8 cellular contexts compared by ENCODE assay signal in genomic region chr12:132887513-132888341, GRCh38. TPM values are rescaled to one million over a fixed set of nuclear protein-coding genes. Genes with fewer than 3 reads are reported as not detected.
DNase-seq lines count a peak whose midpoint lies in the region; ATAC-seq, FAIRE-seq and TF ChIP-seq lines count a peak whose summit lies in the region.

TSS of gene CHFR (minus strand) at chr12:132887605. CDS start at chr12:132887328, 277 bp downstream.

- H2AFZ ChIP-seq in trophoblast cell (ENCODE audit: insufficient read depth, low read length, poor library complexity), result peak within 1 kb of the TSS; percentile 99

- H3K9me3 ChIP-seq in heart left ventricle (no peaks in the 10 kb centered on the region), trophoblast cell (ENCODE audit: insufficient read depth, low read depth, low read length) (peaks cover 4% of the 10 kb centered on the region), tibial nerve (peaks cover 0 to 8% (median 0%) of the 10 kb centered on the region in 4 donors)

- H3K79me2 ChIP-seq in trophoblast cell (ENCODE audit: control insufficient read depth, insufficient read depth, low read length, poor library complexity), result peaks cover 9% of the 10 kb centered on the region

- H3K36me3 ChIP-seq in heart left ventricle, result peaks cover 0 to 18% (median 8%) of the 10 kb centered on the region in 9 donors
- peaks cover 10 to 13% of the 10 kb centered on the region in 2 experiments for H3K36me3 ChIP-seq in trophoblast cell (ENCODE audit: control insufficient read depth in 1 of 2, insufficient read depth in 2 of 2, low read length in 2 of 2)
- H3K36me3 ChIP-seq in tibial nerve, result peaks cover 0 to 32% (median 0%) of the 10 kb centered on the region in 3 donors

- POLR2A ChIA-PET in HEK293T (lab: Yijun Ruan, JAX), result interaction anchor here (0.7 to 1.0 kb wide), 3 partner anchors 21 to 192 kb away, joined by 3 to 6 read pairs (median 3); partner anchors contain the start of gene ZNF26

- peak within 1 kb of the TSS; percentile 70 for H2BK120ac ChIP-seq in trophoblast cell (ENCODE audit: insufficient read depth, low read length, poor library complexity)

- peak; percentile 99 to 100 (median 100) for ATAC-seq in heart left ventricle

- H2AK5ac ChIP-seq in trophoblast cell (ENCODE audit: low read length), result peak within 1 kb of the TSS; percentile 89

- H3K14ac ChIP-seq in trophoblast cell (ENCODE audit: low read length), result peak within 1 kb of the TSS; percentile 99

- H3K4me3 ChIP-seq in heart left ventricle (peak within 1 kb of the TSS; percentile 69 to 98 (median 90)), trophoblast cell (ENCODE audit: low read depth, low read length) (peak within 1 kb of the TSS; percentile 95), tibial nerve (peak within 1 kb of the TSS; percentile 49 to 93 (median 78))

- peak within 1 kb of the TSS; percentile 92 for H3K9ac ChIP-seq in trophoblast cell (ENCODE audit: low read length)

- H2BK12ac ChIP-seq in trophoblast cell (ENCODE audit: low read length), result no peak within 1 kb of the TSS

- H3K4me2 ChIP-seq in trophoblast cell (ENCODE audit: low read length), result peak within 1 kb of the TSS; percentile 87

- peak; percentile 71 to 88 for TF ChIP-seq EP300 in tibial nerve (IDR thresholded peaks at IDR 0.05)

- H3K18ac ChIP-seq in trophoblast cell (ENCODE audit: low read length), result peak within 1 kb of the TSS; percentile 98

- WGBS in heart left ventricle, 4 donors, result 1 to 5% (median 1%) methylated on average over 43 to 83 of the region's 83 CpGs
- no CpG with 5 or more reads among the region's 83 CpGs for WGBS in trophoblast cell (ENCODE audit: extremely low coverage, insufficient coverage, insufficient read length)
- 1% methylated on average over 37 to 55 of the region's 83 CpGs for WGBS in tibial nerve, 2 donors

- H4K8ac ChIP-seq in trophoblast cell (ENCODE audit: low read depth, low read length), result peak within 1 kb of the TSS; percentile 100

- H3K27ac ChIP-seq in heart left ventricle (peak within 1 kb of the TSS; percentile 80 to 100 (median 96)), trophoblast cell (ENCODE audit: low read depth, low read length) (peak within 1 kb of the TSS; percentile 92), tibial nerve (peak within 1 kb of the TSS; percentile 58 to 98 (median 94))

- peak within 1 kb of the TSS; percentile 98 for H4K91ac ChIP-seq in trophoblast cell (ENCODE audit: low read depth, low read length)

- intact Hi-C loops in T-helper 1 cell treated with Interleukin-12 subunit alpha and Interleukin-12 subunit beta and Interleukin-4 antibody, amounts not matched to agents 30 ng/mL and 1 ng/mL, for 36 hours (cut with micrococcal nuclease), result loop anchor here (1.0 to 2.0 kb wide), 13 partner anchors 15 to 294 kb away; partner anchors contain the start of genes PGAM5, POLE, PXMP2 and ZNF10
- intact Hi-C loops in heart left ventricle (cut with DNase I), result loop anchor here in 4 of 10 donors (2.0 to 10.0 kb wide), 5 partner anchors 21 to 123 kb away; partner anchors contain the start of genes ANKLE2 (in 2 of the 4) and GOLGA3 (in 2 of the 4)

- H3K79me1 ChIP-seq in trophoblast cell (ENCODE audit: low read length), result peaks cover 8% of the 10 kb centered on the region

- H2BK5ac ChIP-seq in trophoblast cell (ENCODE audit: low read depth, low read length, poor library complexity), result peak within 1 kb of the TSS; percentile 94

- TF ChIP-seq POLR2A in heart left ventricle (IDR thresholded peaks at IDR 0.05) (peak in 1 of 2 donors; percentile 62), tibial nerve (IDR thresholded peaks at IDR 0.05) (peak; percentile 32 to 45)

- H3K23ac ChIP-seq in trophoblast cell (ENCODE audit: low read length), result no peak within 1 kb of the TSS

- DNase-seq in HEK293T (ENCODE audit: extremely low spot score) (peak; percentile 97), NCI-H1105 (lab: John Stamatoyannopoulos, UW) (peak; percentile 81), amniotic epithelial cell (ENCODE audit: low read depth) (peak; percentile 97), heart left ventricle (peak; percentile 97 to 99 (median 98)), trophoblast cell (peak; percentile 99), tibial nerve (ENCODE audit: low spot score in 2 of 2) (peak; percentile 89 to 91)

- CTCF ChIA-PET in HEK293T (lab: Yijun Ruan, JAX), result no interaction called here

- H3K4ac ChIP-seq in trophoblast cell (ENCODE audit: low read depth, low read length), result peak within 1 kb of the TSS; percentile 97

- H3K27me3 ChIP-seq in heart left ventricle (no peaks in the 10 kb centered on the region), trophoblast cell (ENCODE audit: insufficient read depth, low read length) (no peaks in the 10 kb centered on the region), tibial nerve (no peaks in the 10 kb centered on the region)

- peak; percentile 89 for FAIRE-seq in G401.6 (lab: Jason Lieb, UNC)

- H4K12ac ChIP-seq in trophoblast cell (ENCODE audit: low read depth, low read length), result peak within 1 kb of the TSS; percentile 100

- H3K4me1 ChIP-seq in heart left ventricle (peaks cover 0 to 24% (median 6%) of the 10 kb centered on the region in 12 donors), trophoblast cell (ENCODE audit: control insufficient read depth in 1 of 2, insufficient read depth in 2 of 2, low read length in 2 of 2) (peaks cover 0 to 3% of the 10 kb centered on the region in 2 experiments), tibial nerve (peaks cover 0 to 18% (median 4%) of the 10 kb centered on the region in 4 donors)

- TF ChIP-seq CTCF in heart left ventricle (IDR thresholded peaks at IDR 0.05) (no peak), tibial nerve (IDR thresholded peaks at IDR 0.05) (peak in 1 of 5 experiments; percentile 35)

TF ChIP-seq in HEK293T, 16 proteins besides CTCF, POLR2A, EP300 and RAD21:
- TF ChIP-seq ELF4 (IDR thresholded peaks at IDR 0.05) (peak; percentile 88), CTBP1 (IDR thresholded peaks at IDR 0.05; ENCODE audit: borderline replicate concordance) (no peak), HDGF (IDR thresholded peaks at IDR 0.05; ENCODE audit: borderline replicate concordance) (no peak), FOXM1 (IDR thresholded peaks at IDR 0.05; ENCODE audit: borderline replicate concordance) (no peak), LEF1 (IDR thresholded peaks at IDR 0.05; ENCODE audit: borderline replicate concordance) (no peak), FOXK2 (IDR thresholded peaks at IDR 0.05) (no peak), SP1 (IDR thresholded peaks at IDR 0.05) (no peak), L3MBTL2 (conservative IDR thresholded peaks at IDR 0.05) (peak; percentile 96), SUZ12 (IDR thresholded peaks at IDR 0.05) (no peak), PKNOX1 (IDR thresholded peaks at IDR 0.05) (peak; percentile 81), ARNT (IDR thresholded peaks at IDR 0.05) (no peak)

RNA-seq across cellular contexts. Expression of gene CHFR, which starts in this region (rescaled TPM):
- total RNA-seq in T-helper 1 cell treated with Interleukin-12 subunit alpha and Interleukin-12 subunit beta and Interleukin-4 antibody, amounts not matched to agents 30 ng/mL and 1 ng/mL, for 36 hours, result 94.7 and 98.4 TPM in 2 replicates
- total RNA-seq in heart left ventricle (10 to 100 TPM; 10.6 to 33.5 (median 16.4) TPM), tibial nerve (10 to 100 TPM; 36.1 to 58.6 (median 39.8) TPM)
- polyA plus RNA-seq in heart left ventricle, result 10 to 100 TPM; 17.4 to 21.6 TPM
- polyA plus RNA-seq in trophoblast cell (2013), result 35.2 and 35.8 TPM in 2 replicates

Comparison
In these comparisons a context has a peak if more than half of its experiments do, and no peak if none do; other contexts are left out.
1. Peak in every context shown above with its lines: DNase-seq, ATAC-seq, H3K4me3 ChIP-seq and H3K27ac ChIP-seq.